In genomic region chr2:239321596-239322413, GRCh38 we compare ENCODE assay signal across 1 cellular context.
TF ChIP-seq lines count a peak whose summit lies in the region.

No MANE protein-coding gene starts in this region.

TF ChIP-seq in GM12878, 131 proteins besides CTCF, POLR2A, EP300 and RAD21 (continued from another document):
- TF ChIP-seq PBX3 (IDR thresholded peaks at IDR 0.05; ENCODE audit: insufficient replicate concordance, low read depth, low read length): no peak
- TF ChIP-seq MEF2A (IDR thresholded peaks at IDR 0.05; ENCODE audit: insufficient read depth, low read depth, low read length): no peak
- no peak for TF ChIP-seq NBN (IDR thresholded peaks at IDR 0.05)
- TF ChIP-seq LARP7 (IDR thresholded peaks at IDR 0.05): no peak
- TF ChIP-seq JUND (IDR thresholded peaks at IDR 0.05; ENCODE audit: low read depth, low read length): no peak
TF ChIP-seq in GM12878: peak in this region for 0.
